18 cellular contexts compared by ENCODE assay signal in genomic region chr9:23665051-23665450, GRCh38.
DNase-seq lines count a peak whose midpoint lies in the region; ATAC-seq and TF ChIP-seq lines count a peak whose summit lies in the region.
"Had no signal": no experiment of that assay in that cellular context is flagged by ENCODE, and none has a peak within 500 bp of the region (broad histone marks: within the 10 kb centered on the region; RNA-seq: fewer than 3 reads in every experiment).

No MANE protein-coding gene starts in this region.

- H3K36me3 ChIP-seq in GM23338 (ENCODE audit: insufficient read depth) (peaks cover 30% of the 10 kb centered on the region), esophagus muscularis mucosa (no peaks in the 10 kb centered on the region), neural progenitor cell (no peaks in the 10 kb centered on the region)
- H3K36me3 ChIP-seq: BE2C had no signal

- no peak overlapping the region for H2AFZ ChIP-seq in GM23338
- H2AFZ ChIP-seq in neural progenitor cell (replicated peaks): no peak overlapping the region

- H3K4me1 Mint-ChIP-seq in GM23338 (peaks cover 14% of the 10 kb centered on the region), WTC11 (peaks cover 13% of the 10 kb centered on the region), neural progenitor cell (peaks cover 10% of the 10 kb centered on the region)
- H3K4me1 Mint-ChIP-seq: CD4-positive, CD25-positive, alpha-beta regulatory T cell; CD8-positive, alpha-beta memory T cell had no signal

- POLR2A ChIA-PET in WTC11 (lab: Charles Lee): no interaction called here

- WGBS in esophagus muscularis mucosa: 66% methylated on average over 3 of the region's 3 CpGs

- H3K79me2 ChIP-seq in GM23338 (replicated peaks; ENCODE audit: insufficient read depth) (0 out of 2 replicates have a peak, but pooled peaks cover 5% of the 10 kb centered on the region), neural progenitor cell (ENCODE audit: low read depth) (no peaks in the 10 kb centered on the region)

- peaks cover 75% of the 10 kb centered on the region for H3K36me3 Mint-ChIP-seq in GM23338 (ENCODE audit: low read depth)
- peaks cover 84% of the 10 kb centered on the region for H3K36me3 Mint-ChIP-seq in WTC11
- peaks cover 40% of the 10 kb centered on the region for H3K36me3 Mint-ChIP-seq in neural progenitor cell
- H3K36me3 Mint-ChIP-seq: CD4-positive, CD25-positive, alpha-beta regulatory T cell; CD8-positive, alpha-beta memory T cell had no signal

- CTCF ChIA-PET in WTC11 (lab: Charles Lee): no interaction called here

- H3K4me1 ChIP-seq in GM23338 (ENCODE audit: insufficient read depth) (peaks cover 8% of the 10 kb centered on the region), esophagus muscularis mucosa (no peaks in the 10 kb centered on the region), neural progenitor cell (peaks cover 24% of the 10 kb centered on the region)
- H3K4me1 ChIP-seq: BE2C, HAP-1 had no signal

- H3K9me2 ChIP-seq in GM23338 (ENCODE audit: insufficient read depth): no peaks in the 10 kb centered on the region

- H3K4me2 ChIP-seq in GM23338 (no peak overlapping the region), neural progenitor cell (no peak overlapping the region)

- H3K27me3 ChIP-seq in GM23338 (ENCODE audit: insufficient read depth) (no peaks in the 10 kb centered on the region), esophagus muscularis mucosa (no peaks in the 10 kb centered on the region), neural progenitor cell (no peaks in the 10 kb centered on the region)
- H3K27me3 ChIP-seq: BE2C had no signal

- 0 out of 2 replicates have a peak, but pooled peaks cover 1% of the 10 kb centered on the region for H3F3A ChIP-seq in GM23338 (replicated peaks; ENCODE audit: low read depth)
- no peaks in the 10 kb centered on the region for H3F3A ChIP-seq in neural progenitor cell (ENCODE audit: low read depth)

- no peak overlapping the region for H3K9ac ChIP-seq in neural progenitor cell

- H3K4me3 Mint-ChIP-seq in GM23338 (no peak overlapping the region), WTC11 (no peak overlapping the region), neural progenitor cell (no peak overlapping the region)
- H3K4me3 Mint-ChIP-seq: CD4-positive, CD25-positive, alpha-beta regulatory T cell; CD8-positive, alpha-beta memory T cell had no signal

- no peak for TF ChIP-seq EP300 in esophagus muscularis mucosa (IDR thresholded peaks at IDR 0.05)

- H3K27ac Mint-ChIP-seq in GM23338 (peak overlapping the region; percentile 13; the same call in 1 of the 2 replicates), WTC11 (peak overlapping the region; percentile 34), neural progenitor cell (no peak overlapping the region)
- H3K27ac Mint-ChIP-seq: CD4-positive, CD25-positive, alpha-beta regulatory T cell; CD8-positive, alpha-beta memory T cell had no signal

- H4K20me1 ChIP-seq in GM23338 (replicated peaks; ENCODE audit: insufficient read depth) (peaks cover 9% of the 10 kb centered on the region; the same call in 1 of the 2 replicates), neural progenitor cell (ENCODE audit: low read depth) (no peaks in the 10 kb centered on the region)

- DNase-seq in GM23338 (ENCODE audit: low spot score): no peak
- no peak for DNase-seq in WTC11 (ENCODE audit: low spot score)
- peak; percentile 39 for DNase-seq in esophagus muscularis mucosa (ENCODE audit: extremely low spot score)
- peak; percentile 27 for DNase-seq in neural progenitor cell (ENCODE audit: low spot score)
- no peak for DNase-seq in kidney glomerular epithelial cell (lab: John Stamatoyannopoulos, UW)
- DNase-seq in epidermal melanocyte (ENCODE audit: insufficient read length, low spot score): no peak
- DNase-seq: ACHN; BE2C; C1 segment of cervical spinal cord; CD4-positive, CD25-positive, alpha-beta regulatory T cell; CD8-positive, alpha-beta memory T cell; COR-L47; DMS 273 treated with DMSO at 0.1 percent for 48 hours; DMS53; IMR-90 had no signal

- no peak for TF ChIP-seq POLR2A in esophagus muscularis mucosa (IDR thresholded peaks at IDR 0.05; ENCODE audit: low read depth)

- H3K4me3 ChIP-seq in GM23338 (no peak overlapping the region), esophagus muscularis mucosa (no peak overlapping the region), neural progenitor cell (no peak overlapping the region)
- H3K4me3 ChIP-seq: HAP-1, K562 had no signal

- H3K9me3 ChIP-seq in esophagus muscularis mucosa (no peaks in the 10 kb centered on the region), neural progenitor cell (ENCODE audit: low read depth) (no peaks in the 10 kb centered on the region)
- H3K9me3 ChIP-seq: BE2C, HAP-1 had no signal

- peak in 1 of 2 experiments; percentile 39; a peak in 2 of 4 replicates for TF ChIP-seq CTCF in GM23338 (conservative IDR thresholded peaks at IDR 0.05; ENCODE audit: low read depth in 2 of 2)
- no peak for TF ChIP-seq CTCF in WTC11 (IDR thresholded peaks at IDR 0.05)
- no peak for TF ChIP-seq CTCF in esophagus muscularis mucosa (IDR thresholded peaks at IDR 0.05)
- no peak for TF ChIP-seq CTCF in neural progenitor cell (IDR thresholded peaks at IDR 0.05)

- intact Hi-C loops in esophagus muscularis mucosa (cut with DNase I): no loop called here

- no peaks in the 10 kb centered on the region for H3K9me3 Mint-ChIP-seq in GM23338
- H3K9me3 Mint-ChIP-seq in WTC11: no peaks in the 10 kb centered on the region
- no peaks in the 10 kb centered on the region for H3K9me3 Mint-ChIP-seq in neural progenitor cell

- ATAC-seq in GM23338 (no peak), WTC11 (no peak), HG03039 (IDR thresholded peaks at IDR 0.05; ENCODE audit: unreplicated experiment) (no peak)
- ATAC-seq: K562 had no signal

- H3K27ac ChIP-seq in GM23338 (ENCODE audit: low read depth): no peak overlapping the region
- H3K27ac ChIP-seq in esophagus muscularis mucosa (replicated peaks in 1 of 4): no peak overlapping the region
- no peak overlapping the region for H3K27ac ChIP-seq in neural progenitor cell

- H3K27me3 Mint-ChIP-seq in GM23338 (ENCODE audit: insufficient read depth, low read depth, poor library complexity) (peaks cover 3% of the 10 kb centered on the region), WTC11 (ENCODE audit: low read depth) (no peaks in the 10 kb centered on the region), neural progenitor cell (ENCODE audit: insufficient read depth, low read depth) (peaks cover 2% of the 10 kb centered on the region)
- H3K27me3 Mint-ChIP-seq: CD4-positive, CD25-positive, alpha-beta regulatory T cell; CD8-positive, alpha-beta memory T cell had no signal

TF ChIP-seq in WTC11, 78 proteins besides CTCF, POLR2A, EP300 and RAD21:
- TF ChIP-seq ZNF232 (CRISPR knock-in tag; IDR thresholded peaks at IDR 0.05) (no peak), FOXP4 (CRISPR knock-in tag; IDR thresholded peaks at IDR 0.05) (no peak), OVOL2 (CRISPR knock-in tag; IDR thresholded peaks at IDR 0.05; ENCODE audit: borderline replicate concordance) (no peak), ZNF317 (CRISPR knock-in tag; IDR thresholded peaks at IDR 0.05; ENCODE audit: borderline replicate concordance, low read depth) (no peak), PRDM15 (CRISPR knock-in tag; IDR thresholded peaks at IDR 0.05) (no peak), NR2C2 (CRISPR knock-in tag; IDR thresholded peaks at IDR 0.05) (no peak), MYBL2 (CRISPR knock-in tag; IDR thresholded peaks at IDR 0.05) (no peak)

Comparison
In these comparisons a context has a peak if more than half of its experiments do, and no peak if none do; other contexts are left out.
1. DNase-seq: peak in esophagus muscularis mucosa (single experiment) and neural progenitor cell (single experiment); none in GM23338 (single experiment), WTC11 (single experiment), kidney glomerular epithelial cell (single experiment) and epidermal melanocyte (single experiment).